In genomic region chr5:171667341-171668096, GRCh38 we compare ENCODE assay signal across 12 cellular contexts.
DNase-seq lines count a peak whose midpoint lies in the region; ATAC-seq and TF ChIP-seq lines count a peak whose summit lies in the region.
"Had no signal": no experiment of that assay in that cellular context is flagged by ENCODE, and none has a peak within 500 bp of the region (broad histone marks: within the 10 kb centered on the region; RNA-seq: fewer than 3 reads in every experiment).

No MANE protein-coding gene starts in this region.

- H3K4me2 ChIP-seq in hepatocyte = peak overlapping the region; percentile 9

- no peaks in the 10 kb centered on the region for H3K9me2 ChIP-seq in hepatocyte (replicated peaks; ENCODE audit: insufficient read depth)

- TF ChIP-seq POLR2A in breast epithelium (IDR thresholded peaks at IDR 0.05) (no peak), sigmoid colon (IDR thresholded peaks at IDR 0.05) (no peak)

- H3K4me1 ChIP-seq in breast epithelium = peaks cover 0 to 5% of the 10 kb centered on the region in 2 donors
- peaks cover 3% of the 10 kb centered on the region for H3K4me1 ChIP-seq in hepatocyte (ENCODE audit: insufficient read depth)
- H3K4me1 ChIP-seq in sigmoid colon = peaks cover 0 to 11% (median 5%) of the 10 kb centered on the region in 4 donors

- H3K79me2 ChIP-seq in hepatocyte = no peaks in the 10 kb centered on the region

- intact Hi-C loops in breast epithelium (cut with DNase I; ENCODE audit: low total_unique reads) = no loop called here
- intact Hi-C loops in sigmoid colon (cut with DNase I) = no loop called here

- H3K27ac ChIP-seq in breast epithelium = peak overlapping the region; percentile 71 to 75
- H3K27ac ChIP-seq in hepatocyte = peak overlapping the region; percentile 20
- H3K27ac ChIP-seq in sigmoid colon = peak overlapping the region in 2 of 4 donors; percentile 44 to 70

- 49% methylated on average over 29 of the region's 30 CpGs for WGBS in hepatocyte (ENCODE audit: low lambda C conversion rate, missing lambda C conversion rate)
- WGBS in sigmoid colon, 2 donors = 71 to 75% methylated on average over 30 of the region's 30 CpGs

- no peak for ATAC-seq in HG03196 (IDR thresholded peaks at IDR 0.05; ENCODE audit: unreplicated experiment)
- no peak for ATAC-seq in HG03095 (IDR thresholded peaks at IDR 0.05; ENCODE audit: unreplicated experiment)
- ATAC-seq: naive thymus-derived CD4-positive, alpha-beta T cell had no signal

- TF ChIP-seq CTCF in breast epithelium (IDR thresholded peaks at IDR 0.05) (peak in 2 of 3 donors; percentile 18 to 45), hepatocyte (IDR thresholded peaks at IDR 0.05; ENCODE audit: poor library complexity) (no peak), sigmoid colon (IDR thresholded peaks at IDR 0.05) (no peak)

- H3K4me3 ChIP-seq in breast epithelium (peak overlapping the region in 2 of 3 donors; percentile 14 to 28), hepatocyte (no peak overlapping the region), sigmoid colon (peak overlapping the region in 1 of 4 donors; percentile 16)

- DNase-seq in H4 (ENCODE audit: low spot score) = peak; percentile 88
- DNase-seq in breast epithelium (ENCODE audit: low spot score in 2 of 2) = peak; percentile 66 to 85
- peak; percentile 55 for DNase-seq in hepatocyte (ENCODE audit: low spot score)
- DNase-seq in sigmoid colon = peak; percentile 79
- no peak for DNase-seq in activated naive CD4-positive, alpha-beta T cell treated with anti-CD3 and anti-CD28 coated beads, Interleukin-2, amount 50 U/mL, for 16 hours
- no peak for DNase-seq in HuH-7.5 (ENCODE audit: low spot score)
- DNase-seq: activated CD4-positive, alpha-beta T cell treated with anti-CD3 and anti-CD28 coated beads, Interleukin-2, amount 50 U/mL, for 48 hours; naive thymus-derived CD4-positive, alpha-beta T cell; NCI-H1694; SHP77 treated with DMSO at 0.1 percent for 48 hours had no signal

- H2AFZ ChIP-seq in hepatocyte = no peak overlapping the region

- H3K27me3 ChIP-seq in breast epithelium = no peaks in the 10 kb centered on the region
- peaks cover 6% of the 10 kb centered on the region for H3K27me3 ChIP-seq in hepatocyte
- no peaks in the 10 kb centered on the region for H3K27me3 ChIP-seq in sigmoid colon

- no peak for TF ChIP-seq EP300 in sigmoid colon (IDR thresholded peaks at IDR 0.05)

- H4K20me1 ChIP-seq in hepatocyte (ENCODE audit: insufficient read depth, poor library complexity, severe bottlenecking) = no peaks in the 10 kb centered on the region

- H3K36me3 ChIP-seq in breast epithelium (no peaks in the 10 kb centered on the region), hepatocyte (replicated peaks; ENCODE audit: insufficient read depth, low read depth) (no peaks in the 10 kb centered on the region), sigmoid colon (no peaks in the 10 kb centered on the region)

- H3K9me3 ChIP-seq in breast epithelium = no peaks in the 10 kb centered on the region
- no peaks in the 10 kb centered on the region for H3K9me3 ChIP-seq in hepatocyte (ENCODE audit: low read depth)
- no peaks in the 10 kb centered on the region for H3K9me3 ChIP-seq in sigmoid colon

Comparison
In these comparisons a context has a peak if more than half of its experiments do, and no peak if none do; other contexts are left out.
1. DNase-seq: peak in H4 (single experiment), breast epithelium (2 of 2), hepatocyte (single experiment) and sigmoid colon (single experiment); none in activated naive CD4-positive, alpha-beta T cell treated with anti-CD3 and anti-CD28 coated beads, Interleukin-2, amount 50 U/mL, for 16 hours (single experiment) and HuH-7.5 (single experiment).
2. CTCF ChIP-seq: peak in breast epithelium (2 of 3); none in hepatocyte (single experiment) and sigmoid colon (0 of 4).